In the genomic region with DNA sequence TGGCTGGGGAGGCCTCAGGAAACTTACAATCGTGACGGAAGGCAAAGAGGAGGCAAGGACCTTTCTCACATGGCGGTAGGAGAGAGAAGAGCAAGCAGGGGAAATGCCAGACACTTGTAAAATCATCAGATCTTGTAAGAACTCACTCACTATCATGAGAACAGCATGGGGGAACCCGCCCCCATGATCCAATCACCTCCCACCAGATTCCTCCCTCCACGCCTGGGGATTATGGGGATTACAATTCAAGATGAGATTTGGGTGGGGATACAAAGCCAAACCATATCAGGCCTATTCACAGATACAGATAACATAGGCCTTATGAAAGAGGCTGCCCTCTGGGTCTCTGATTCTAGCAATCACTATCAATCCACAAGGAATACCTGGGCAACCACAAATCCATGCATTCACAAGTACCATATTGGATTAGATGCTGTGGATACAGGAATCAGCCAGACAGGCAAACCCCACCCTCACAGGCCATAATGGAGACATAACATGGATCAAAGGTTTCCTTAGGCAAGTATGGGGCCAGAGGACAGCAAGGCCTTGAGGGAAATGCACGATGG, we compare ENCODE assay signal across 1 cellular context.
TF ChIP-seq lines count a peak whose summit lies in the region.

No MANE protein-coding gene starts in this region.

TF ChIP-seq in IMR-90, 13 proteins besides CTCF, POLR2A, EP300 and RAD21:
- TF ChIP-seq NFE2L2 (IDR thresholded peaks at IDR 0.05; ENCODE audit: low read depth, low read length) (no peak), RFX5 (IDR thresholded peaks at IDR 0.05; ENCODE audit: low read depth, low read length) (no peak), MXI1 (IDR thresholded peaks at IDR 0.05; ENCODE audit: borderline replicate concordance, low read depth, low read length) (no peak), BHLHE40 (IDR thresholded peaks at IDR 0.05; ENCODE audit: low read depth, low read length) (no peak), MAFK (IDR thresholded peaks at IDR 0.05; ENCODE audit: low read depth, low read length) (no peak), RCOR1 (IDR thresholded peaks at IDR 0.05; ENCODE audit: insufficient replicate concordance, low read length) (no peak), CEBPB (IDR thresholded peaks at IDR 0.05; ENCODE audit: low read depth, low read length) (no peak), MAZ (IDR thresholded peaks at IDR 0.05; ENCODE audit: borderline replicate concordance, low read depth, low read length) (no peak), SMC3 (IDR thresholded peaks at IDR 0.05; ENCODE audit: low read depth, low read length) (no peak), CHD1 (IDR thresholded peaks at IDR 0.05; ENCODE audit: low read depth, low read length) (no peak)
TF ChIP-seq in IMR-90: peak in this region for 0.
